ENCODE assay signal across 16 cellular contexts in genomic region chr6:149360536-149360935, GRCh38. TPM values are rescaled to one million over a fixed set of nuclear protein-coding genes. Genes with fewer than 3 reads are reported as not detected.
DNase-seq lines count a peak whose midpoint lies in the region; ATAC-seq, FAIRE-seq and TF ChIP-seq lines count a peak whose summit lies in the region.
"Had no signal": no experiment of that assay in that cellular context is flagged by ENCODE, and none has a peak within 500 bp of the region (broad histone marks: within the 10 kb centered on the region; RNA-seq: fewer than 3 reads in every experiment).

No MANE protein-coding gene starts in this region.

- H3K27ac Mint-ChIP-seq in activated T-helper 1 cell treated with anti-CD3 and anti-CD28 coated beads, Interleukin-12 subunit alpha, Interleukin-12 subunit beta, Interleukin-2, Interleukin-4 antibody, amounts not matched to agents 30 ng/mL and 10 ng/mL and 1 ng/mL, durations not matched to agents 14 hours and 24 hours and 36 hours, result peak overlapping the region; percentile 15
- peak overlapping the region; percentile 57 for H3K27ac Mint-ChIP-seq in dendritic cell treated with granulocyte-macrophage colony-stimulating factor and Interleukin-4, amounts not matched to agents 40 ng/mL and 50 ng/mL, for 4 days

- CTCF ChIA-PET in HepG2 (lab: Yijun Ruan, JAX; ENCODE audit: low intra/inter-chr PET ratio, low total read pairs), result no interaction called here

- H3K79me2 ChIP-seq in HepG2 (ENCODE audit: insufficient read depth, low read length), result peaks cover 73% of the 10 kb centered on the region

- H3K4me1 Mint-ChIP-seq in activated T-helper 1 cell treated with anti-CD3 and anti-CD28 coated beads, Interleukin-12 subunit alpha, Interleukin-12 subunit beta, Interleukin-2, Interleukin-4 antibody, amounts not matched to agents 30 ng/mL and 10 ng/mL and 1 ng/mL, durations not matched to agents 14 hours and 24 hours and 36 hours (ENCODE audit: low read depth), result peaks cover 68% of the 10 kb centered on the region
- peaks cover 61% of the 10 kb centered on the region for H3K4me1 Mint-ChIP-seq in dendritic cell treated with granulocyte-macrophage colony-stimulating factor and Interleukin-4, amounts not matched to agents 40 ng/mL and 50 ng/mL, for 4 days (ENCODE audit: low read depth)

- TF ChIP-seq EP300 in HepG2 (IDR thresholded peaks at IDR 0.05; ENCODE audit: low read depth in 2 of 2, low read length in 2 of 2), result no peak
- TF ChIP-seq EP300 in HepG2 (CRISPR knock-in tag; IDR thresholded peaks at IDR 0.05; ENCODE audit: borderline replicate concordance), result no peak

- H4K20me1 ChIP-seq in HepG2 (ENCODE audit: insufficient read depth, low read length), result peaks cover 9% of the 10 kb centered on the region

- peaks cover 5% of the 10 kb centered on the region for H3K9me3 Mint-ChIP-seq in activated T-helper 1 cell treated with anti-CD3 and anti-CD28 coated beads, Interleukin-12 subunit alpha, Interleukin-12 subunit beta, Interleukin-2, Interleukin-4 antibody, amounts not matched to agents 30 ng/mL and 10 ng/mL and 1 ng/mL, durations not matched to agents 14 hours and 24 hours and 36 hours
- no peaks in the 10 kb centered on the region for H3K9me3 Mint-ChIP-seq in dendritic cell treated with granulocyte-macrophage colony-stimulating factor and Interleukin-4, amounts not matched to agents 40 ng/mL and 50 ng/mL, for 4 days

- H3K9me3 ChIP-seq in liver (ENCODE audit: control insufficient read depth in 4 of 4, low read length in 3 of 4) (no peaks in the 10 kb centered on the region), HepG2 (ENCODE audit: low read length) (no peaks in the 10 kb centered on the region)
- H3K9me3 ChIP-seq: BE2C had no signal

- intact Hi-C loops in HepG2 (cut with micrococcal nuclease; ENCODE audit: unreplicated experiment), result no loop called here
- intact Hi-C loops in activated T-helper 1 cell treated with anti-CD3 and anti-CD28 coated beads, Interleukin-12 subunit alpha, Interleukin-12 subunit beta, Interleukin-2, Interleukin-4 antibody, amounts not matched to agents 30 ng/mL and 10 ng/mL and 1 ng/mL, durations not matched to agents 14 hours and 24 hours and 36 hours (cut with micrococcal nuclease), result no loop called here
- intact Hi-C loops in dendritic cell treated with granulocyte-macrophage colony-stimulating factor and Interleukin-4, amounts not matched to agents 40 ng/mL and 50 ng/mL, for 4 days (cut with micrococcal nuclease), result no loop called here

- no peak overlapping the region for H3K4me3 ChIP-seq in liver (ENCODE audit: low read depth in 1 of 3, low read length in 3 of 3)
- no peak overlapping the region for H3K4me3 ChIP-seq in HepG2 (replicated peaks in 1 of 3; ENCODE audit: insufficient read depth in 1 of 3, low read depth in 2 of 3, low read length in 3 of 3)
- H3K4me3 ChIP-seq: GM23248 had no signal

- peaks cover 3 to 27% (median 13%) of the 10 kb centered on the region in 4 donors for H3K4me1 ChIP-seq in liver (ENCODE audit: control insufficient read depth in 4 of 4, insufficient read depth in 4 of 4, low read length in 3 of 4)
- H3K4me1 ChIP-seq in HepG2 (ENCODE audit: insufficient read depth, low read length), result peaks cover 13% of the 10 kb centered on the region

- in situ Hi-C loops in HepG2 (cut with HindIII; ENCODE audit: extremely low pct_ligation_motif_present, low pct_unique_long_range_greater_than_20kb), result no loop called here

- H2AFZ ChIP-seq in HepG2 (ENCODE audit: low read length), result no peak overlapping the region
- H2AFZ ChIP-seq: GM23248 had no signal

- FAIRE-seq in HepG2 (lab: Jason Lieb, UNC), result no peak

- WGBS in liver, result 79% methylated on average over 3 of the region's 3 CpGs
- 90% methylated on average over 3 of the region's 3 CpGs for WGBS in HepG2 (ENCODE audit: low lambda C conversion rate)

- peaks cover 46% of the 10 kb centered on the region for H3K36me3 Mint-ChIP-seq in activated T-helper 1 cell treated with anti-CD3 and anti-CD28 coated beads, Interleukin-12 subunit alpha, Interleukin-12 subunit beta, Interleukin-2, Interleukin-4 antibody, amounts not matched to agents 30 ng/mL and 10 ng/mL and 1 ng/mL, durations not matched to agents 14 hours and 24 hours and 36 hours (ENCODE audit: low read depth)
- H3K36me3 Mint-ChIP-seq in dendritic cell treated with granulocyte-macrophage colony-stimulating factor and Interleukin-4, amounts not matched to agents 40 ng/mL and 50 ng/mL, for 4 days (ENCODE audit: low read depth), result peaks cover 42% of the 10 kb centered on the region

- no peak for TF ChIP-seq CTCF in liver (IDR thresholded peaks at IDR 0.05; ENCODE audit: low read depth, low read length, missing input control)
- TF ChIP-seq CTCF in HepG2 (CRISPR knock-in tag; IDR thresholded peaks at IDR 0.05), result no peak

- TF ChIP-seq POLR2A in HepG2 (IDR thresholded peaks at IDR 0.05; ENCODE audit: insufficient read depth in 1 of 2, low read depth in 2 of 2, low read length in 2 of 2), result no peak

- TF ChIP-seq RAD21 in liver (IDR thresholded peaks at IDR 0.05), result no peak
- no peak for TF ChIP-seq RAD21 in HepG2 (CRISPR knock-in tag; IDR thresholded peaks at IDR 0.05)

- H3K36me3 ChIP-seq in liver (ENCODE audit: control insufficient read depth in 4 of 4, insufficient read depth in 3 of 4, low read depth in 1 of 4, low read length in 3 of 4) (no peaks in the 10 kb centered on the region), HepG2 (replicated peaks in 1 of 2; ENCODE audit: control insufficient read depth in 1 of 2, insufficient read depth in 2 of 2, low read length in 2 of 2) (no peaks in the 10 kb centered on the region; a peak in 1 of 5 replicates)
- H3K36me3 ChIP-seq: BE2C had no signal

- ATAC-seq in HepG2, result no peak
- ATAC-seq: HCT116 had no signal

- H3K27ac ChIP-seq in liver (ENCODE audit: low read depth in 1 of 2, low read length in 2 of 2), result peak overlapping the region in 1 of 2 donors; percentile 6
- no peak overlapping the region for H3K27ac ChIP-seq in HepG2 (ENCODE audit: extremely low read length, insufficient read depth, low read length)
- H3K27ac ChIP-seq: GM23248 had no signal

- no TSS peak for BruUV-seq in HepG2 (replicated peaks; lab: Mats Ljungman, UMichigan)

- H3K27me3 Mint-ChIP-seq in activated T-helper 1 cell treated with anti-CD3 and anti-CD28 coated beads, Interleukin-12 subunit alpha, Interleukin-12 subunit beta, Interleukin-2, Interleukin-4 antibody, amounts not matched to agents 30 ng/mL and 10 ng/mL and 1 ng/mL, durations not matched to agents 14 hours and 24 hours and 36 hours (ENCODE audit: insufficient read depth), result no peaks in the 10 kb centered on the region
- no peaks in the 10 kb centered on the region for H3K27me3 Mint-ChIP-seq in dendritic cell treated with granulocyte-macrophage colony-stimulating factor and Interleukin-4, amounts not matched to agents 40 ng/mL and 50 ng/mL, for 4 days

- POLR2A ChIA-PET in HepG2 (lab: Yijun Ruan, JAX), result no interaction called here

- DNase-seq in HepG2 (ENCODE audit: low spot score) (no peak), GOT3 (lab: John Stamatoyannopoulos, UW) (no peak), iPS-NIHi7 (ENCODE audit: extremely low spot score) (no peak), medulla oblongata (ENCODE audit: extremely low spot score) (no peak)
- DNase-seq in activated T-helper 1 cell treated with anti-CD3 and anti-CD28 coated beads, Interleukin-12 subunit alpha, Interleukin-12 subunit beta, Interleukin-2, Interleukin-4 antibody, amounts not matched to agents 30 ng/mL and 10 ng/mL and 1 ng/mL, durations not matched to agents 14 hours and 24 hours and 36 hours (ENCODE audit: low spot score), result no peak
- DNase-seq: BE2C, DND-41, GM23248, NCI-H1105 treated with DMSO at 0.1 percent for 48 hours, NCI-H187, NCI-H446, NCI-H69, SHP77 treated with DMSO at 0.1 percent for 48 hours had no signal

- H3K27me3 ChIP-seq in liver (ENCODE audit: control insufficient read depth in 4 of 4, insufficient read depth in 4 of 4, low read length in 3 of 4) (no peaks in the 10 kb centered on the region), HepG2 (ENCODE audit: control insufficient read depth in 1 of 2, insufficient read depth in 2 of 2, low read length in 2 of 2) (no peaks in the 10 kb centered on the region)
- H3K27me3 ChIP-seq: BE2C had no signal

- H3K4me3 Mint-ChIP-seq in activated T-helper 1 cell treated with anti-CD3 and anti-CD28 coated beads, Interleukin-12 subunit alpha, Interleukin-12 subunit beta, Interleukin-2, Interleukin-4 antibody, amounts not matched to agents 30 ng/mL and 10 ng/mL and 1 ng/mL, durations not matched to agents 14 hours and 24 hours and 36 hours, result no peak overlapping the region
- no peak overlapping the region for H3K4me3 Mint-ChIP-seq in dendritic cell treated with granulocyte-macrophage colony-stimulating factor and Interleukin-4, amounts not matched to agents 40 ng/mL and 50 ng/mL, for 4 days

- no peak overlapping the region for H3K9ac ChIP-seq in liver (ENCODE audit: low read depth in 1 of 2, low read length in 2 of 2)
- H3K9ac ChIP-seq in HepG2 (ENCODE audit: insufficient read depth, low read depth, low read length), result no peak overlapping the region
- H3K9ac ChIP-seq: GM23248 had no signal

- no peak overlapping the region for H3K4me2 ChIP-seq in HepG2 (ENCODE audit: low read depth, low read length)

RNA-seq across cellular contexts. Expression of gene SUMO4, which starts 39.5 kb away (rescaled TPM):
- total RNA-seq in liver, result 1 to 10 TPM in 1 of 2 donors, under 1 TPM in 1; 0.84 to 3.3 TPM
- polyA plus RNA-seq in liver, result under 1 TPM in 1 of 2 donors, not detected in 1; 0.83 TPM
- 0.38 and 1.2 TPM in 2 replicates for total RNA-seq in HepG2 (2016; rRNA removed; fragmentation: Illumina TruSeq; extraction: Trizol)
- total RNA-seq in HepG2 (2016; cell fraction: cytosol; rRNA removed; fragmentation: Illumina TruSeq; extraction: Trizol; ENCODE audit: low read depth), result not detected in 2 replicates
- 0.48 and 1.0 TPM in 2 replicates for total RNA-seq in HepG2 (2016; cell fraction: insoluble cytoplasmic fraction; rRNA removed; fragmentation: Illumina TruSeq; extraction: Trizol)
- not detected in 2 replicates for total RNA-seq in HepG2 (2016; cell fraction: membrane; rRNA removed; fragmentation: Illumina TruSeq; extraction: Trizol)
- 5.4 and 7.3 TPM in 2 replicates for total RNA-seq in HepG2 (2016; cell fraction: nucleus; rRNA removed; fragmentation: Illumina TruSeq; extraction: Trizol)
- polyA plus RNA-seq in HepG2 (2011; rRNA removed), result 0.10 and 0.22 TPM in 2 replicates
- polyA plus RNA-seq in HepG2 (2011; cell fraction: cytosol; rRNA removed), result not detected in 2 replicates
- 0.58 and 0.73 TPM in 2 replicates for polyA plus RNA-seq in HepG2 (2011; cell fraction: nucleus; rRNA removed)
- polyA plus RNA-seq in HepG2 (2012), result 0.13 and 0.25 TPM in 2 replicates
- not detected in 2 replicates for polyA plus RNA-seq in HepG2 (2016; cell fraction: cytosol; fragmentation: Illumina TruSeq; extraction: Trizol; ENCODE audit: low read depth)
- not detected in 2 replicates for polyA plus RNA-seq in HepG2 (2016; cell fraction: insoluble cytoplasmic fraction; fragmentation: Illumina TruSeq; extraction: Trizol; ENCODE audit: low read depth)
- not detected in 2 replicates for polyA plus RNA-seq in HepG2 (2016; cell fraction: membrane; fragmentation: Illumina TruSeq; extraction: Trizol; ENCODE audit: low read depth)
- polyA plus RNA-seq in HepG2 (2016; cell fraction: nucleus; fragmentation: Illumina TruSeq; extraction: Trizol; ENCODE audit: insufficient read depth, low read depth), result 0.92 and 0.94 TPM in 2 replicates
- 1.6 and 2.1 TPM in 2 replicates for polyA minus RNA-seq in HepG2 (2011; rRNA and poly(A)+ RNA removed; ENCODE audit: low replicate concordance)
- not detected in 2 replicates for polyA minus RNA-seq in HepG2 (2011; cell fraction: cytosol; rRNA and poly(A)+ RNA removed)
- 12.4 and 14.9 TPM in 2 replicates for polyA minus RNA-seq in HepG2 (2011; cell fraction: nucleus; rRNA and poly(A)+ RNA removed)
- 11.6 and 12.0 TPM in 2 replicates for total RNA-seq in activated T-helper 1 cell treated with anti-CD3 and anti-CD28 coated beads, Interleukin-12 subunit alpha, Interleukin-12 subunit beta, Interleukin-2, Interleukin-4 antibody, amounts not matched to agents 30 ng/mL and 10 ng/mL and 1 ng/mL, durations not matched to agents 14 hours and 24 hours and 36 hours
- total RNA-seq: GM23248 had no signal

RNA-seq across cellular contexts. Expression of gene TAB2, which starts 43.0 kb away (rescaled TPM):
- 10 to 100 TPM; 23.9 to 25.6 TPM for total RNA-seq in liver
- polyA plus RNA-seq in liver, result 10 to 100 TPM; 10.5 to 12.1 TPM
- total RNA-seq in HepG2 (2016; rRNA removed; fragmentation: Illumina TruSeq; extraction: Trizol), result 23.7 and 44.3 TPM in 2 replicates
- 8.4 and 8.9 TPM in 2 replicates for total RNA-seq in HepG2 (2016; cell fraction: cytosol; rRNA removed; fragmentation: Illumina TruSeq; extraction: Trizol; ENCODE audit: low read depth)
- 24.3 and 40.7 TPM in 2 replicates for total RNA-seq in HepG2 (2016; cell fraction: insoluble cytoplasmic fraction; rRNA removed; fragmentation: Illumina TruSeq; extraction: Trizol)
- total RNA-seq in HepG2 (2016; cell fraction: membrane; rRNA removed; fragmentation: Illumina TruSeq; extraction: Trizol), result 35.4 and 36.0 TPM in 2 replicates
- 30.5 and 36.6 TPM in 2 replicates for total RNA-seq in HepG2 (2016; cell fraction: nucleus; rRNA removed; fragmentation: Illumina TruSeq; extraction: Trizol)
- polyA plus RNA-seq in HepG2 (2011; rRNA removed), result 38.1 and 50.2 TPM in 2 replicates
- polyA plus RNA-seq in HepG2 (2011; cell fraction: cytosol; rRNA removed), result 21.0 and 33.3 TPM in 2 replicates
- polyA plus RNA-seq in HepG2 (2011; cell fraction: nucleus; rRNA removed), result 13.6 and 13.8 TPM in 2 replicates
- polyA plus RNA-seq in HepG2 (2012), result 39.0 and 39.2 TPM in 2 replicates
- 4.5 and 4.8 TPM in 2 replicates for polyA plus RNA-seq in HepG2 (2016; cell fraction: cytosol; fragmentation: Illumina TruSeq; extraction: Trizol; ENCODE audit: low read depth)
- polyA plus RNA-seq in HepG2 (2016; cell fraction: insoluble cytoplasmic fraction; fragmentation: Illumina TruSeq; extraction: Trizol; ENCODE audit: low read depth), result 64.7 and 68.7 TPM in 2 replicates
- polyA plus RNA-seq in HepG2 (2016; cell fraction: membrane; fragmentation: Illumina TruSeq; extraction: Trizol; ENCODE audit: low read depth), result 28.9 and 30.3 TPM in 2 replicates
- 40.3 and 41.8 TPM in 2 replicates for polyA plus RNA-seq in HepG2 (2016; cell fraction: nucleus; fragmentation: Illumina TruSeq; extraction: Trizol; ENCODE audit: insufficient read depth, low read depth)
- polyA minus RNA-seq in HepG2 (2011; rRNA and poly(A)+ RNA removed; ENCODE audit: low replicate concordance), result 29.3 and 44.7 TPM in 2 replicates
- polyA minus RNA-seq in HepG2 (2011; cell fraction: cytosol; rRNA and poly(A)+ RNA removed), result 31.6 and 41.0 TPM in 2 replicates
- 56.5 and 70.6 TPM in 2 replicates for polyA minus RNA-seq in HepG2 (2011; cell fraction: nucleus; rRNA and poly(A)+ RNA removed)
- total RNA-seq in activated T-helper 1 cell treated with anti-CD3 and anti-CD28 coated beads, Interleukin-12 subunit alpha, Interleukin-12 subunit beta, Interleukin-2, Interleukin-4 antibody, amounts not matched to agents 30 ng/mL and 10 ng/mL and 1 ng/mL, durations not matched to agents 14 hours and 24 hours and 36 hours, result 154 and 157 TPM in 2 replicates
